In the genomic region with DNA sequence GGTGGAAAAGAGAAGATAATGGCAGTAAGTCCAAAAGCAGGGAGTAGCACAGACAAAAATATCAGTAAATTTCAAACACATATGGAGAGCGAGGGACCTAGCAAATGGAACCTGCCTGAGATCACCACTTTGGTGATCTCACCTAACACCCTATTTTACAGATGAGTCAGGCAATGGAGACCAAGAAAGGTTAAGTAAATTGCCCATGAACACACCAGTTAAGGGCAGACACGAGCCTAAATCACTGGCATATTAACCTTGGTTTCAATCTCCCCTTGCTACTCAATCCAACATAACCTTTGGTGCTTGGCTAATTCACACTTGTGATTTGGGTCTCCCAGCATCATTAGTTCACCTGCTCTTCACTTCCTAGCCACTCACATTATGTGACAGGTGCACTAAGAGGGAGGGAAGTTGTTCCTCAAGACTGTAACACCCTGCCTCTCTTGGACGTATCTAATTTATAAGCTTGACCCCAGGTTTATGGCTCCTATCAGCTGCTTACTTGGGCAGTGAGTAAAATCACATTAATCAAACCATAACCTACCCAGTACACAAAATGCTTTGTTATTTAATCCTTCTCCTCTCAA, we compare ENCODE assay signal across 16 cellular contexts. TPM values are rescaled to one million over a fixed set of nuclear protein-coding genes. Genes with fewer than 3 reads are reported as not detected.
DNase-seq lines count a peak whose midpoint lies in the region; TF ChIP-seq lines count a peak whose summit lies in the region.
"Had no signal": no experiment of that assay in that cellular context is flagged by ENCODE, and none has a peak within 500 bp of the region (broad histone marks: within the 10 kb centered on the region; RNA-seq: fewer than 3 reads in every experiment).

No MANE protein-coding gene starts in this region.

- H3K36me3 ChIP-seq in GM23248 (ENCODE audit: low read depth) (no peaks in the 10 kb centered on the region), smooth muscle cell (ENCODE audit: low read depth) (no peaks in the 10 kb centered on the region)

- H3K4me3 ChIP-seq in GM23248, result no peak overlapping the region
- H3K4me3 ChIP-seq in smooth muscle cell, result no peak overlapping the region

- peaks cover 27% of the 10 kb centered on the region for H3K36me3 Mint-ChIP-seq in activated T-helper 2 cell treated with anti-CD3 and anti-CD28 coated beads, Interferon-gamma antibody, Interleukin-2, Interleukin-4, amounts not matched to agents 10 μg/mL and 5 μg/mL and 100 μg/mL, durations not matched to agents 14 hours and 24 hours and 36 hours (ENCODE audit: low read depth)
- H3K36me3 Mint-ChIP-seq in T-helper 2 cell treated with Interferon-gamma antibody and Interleukin-4, amounts not matched to agents 5 μg/mL and 100 μg/mL, for 36 hours (ENCODE audit: low read depth), result peaks cover 10% of the 10 kb centered on the region
- H3K36me3 Mint-ChIP-seq: CD4-positive, CD25-positive, alpha-beta regulatory T cell had no signal

- in situ Hi-C loops in GM23248 (cut with MboI), result no loop called here

- H3K4me1 ChIP-seq in GM23248 (ENCODE audit: insufficient read depth) (peaks cover 22% of the 10 kb centered on the region), smooth muscle cell (ENCODE audit: low read depth) (peaks cover 4% of the 10 kb centered on the region)

- H3K79me2 ChIP-seq in GM23248 (ENCODE audit: insufficient read depth), result peaks cover 100% of the 10 kb centered on the region
- peaks cover 100% of the 10 kb centered on the region for H3K79me2 ChIP-seq in smooth muscle cell (ENCODE audit: low read depth)

- H2AFZ ChIP-seq in GM23248, result no peak overlapping the region
- H2AFZ ChIP-seq in smooth muscle cell (ENCODE audit: low read depth), result no peak overlapping the region

- no peak overlapping the region for H3K27ac Mint-ChIP-seq in activated T-helper 2 cell treated with anti-CD3 and anti-CD28 coated beads, Interferon-gamma antibody, Interleukin-2, Interleukin-4, amounts not matched to agents 10 μg/mL and 5 μg/mL and 100 μg/mL, durations not matched to agents 14 hours and 24 hours and 36 hours
- H3K27ac Mint-ChIP-seq in T-helper 2 cell treated with Interferon-gamma antibody and Interleukin-4, amounts not matched to agents 5 μg/mL and 100 μg/mL, for 36 hours, result no peak overlapping the region
- H3K27ac Mint-ChIP-seq: CD4-positive, CD25-positive, alpha-beta regulatory T cell had no signal

- H4K20me1 ChIP-seq in GM23248 (ENCODE audit: insufficient read depth) (no peaks in the 10 kb centered on the region), smooth muscle cell (ENCODE audit: low read depth) (peaks cover 100% of the 10 kb centered on the region)

- H3K4me3 Mint-ChIP-seq in activated T-helper 2 cell treated with anti-CD3 and anti-CD28 coated beads, Interferon-gamma antibody, Interleukin-2, Interleukin-4, amounts not matched to agents 10 μg/mL and 5 μg/mL and 100 μg/mL, durations not matched to agents 14 hours and 24 hours and 36 hours (ENCODE audit: low read depth), result no peak overlapping the region
- no peak overlapping the region for H3K4me3 Mint-ChIP-seq in T-helper 2 cell treated with Interferon-gamma antibody and Interleukin-4, amounts not matched to agents 5 μg/mL and 100 μg/mL, for 36 hours
- H3K4me3 Mint-ChIP-seq: CD4-positive, CD25-positive, alpha-beta regulatory T cell had no signal

- peaks cover 16% of the 10 kb centered on the region for H3F3A ChIP-seq in GM23248 (ENCODE audit: insufficient read depth)
- H3F3A ChIP-seq in smooth muscle cell (ENCODE audit: low read depth), result peaks cover 10% of the 10 kb centered on the region

- TF ChIP-seq CTCF in VCaP (conservative IDR thresholded peaks at IDR 0.05) (no peak), smooth muscle cell (IDR thresholded peaks at IDR 0.05; ENCODE audit: borderline replicate concordance, insufficient read depth, poor library complexity, severe bottlenecking) (no peak)

- H3K27me3 ChIP-seq in GM23248 (replicated peaks; ENCODE audit: insufficient read depth) (no peaks in the 10 kb centered on the region), smooth muscle cell (ENCODE audit: low read depth) (no peaks in the 10 kb centered on the region)

- DNase-seq in GM23248 (no peak), glomerular visceral epithelial cell (ENCODE audit: extremely low spot score) (peak; percentile 32), smooth muscle cell (lab: John Stamatoyannopoulos, UW; ENCODE audit: unreplicated experiment) (no peak), NCI-H1048 (lab: John Stamatoyannopoulos, UW) (no peak)
- DNase-seq in activated T-helper 2 cell treated with anti-CD3 and anti-CD28 coated beads, Interferon-gamma antibody, Interleukin-2, Interleukin-4, amounts not matched to agents 10 μg/mL and 5 μg/mL and 100 μg/mL, durations not matched to agents 14 hours and 24 hours and 36 hours (ENCODE audit: low spot score), result no peak
- DNase-seq in T-helper 2 cell treated with Interferon-gamma antibody and Interleukin-4, amounts not matched to agents 5 μg/mL and 100 μg/mL, for 36 hours (ENCODE audit: low spot score), result no peak
- DNase-seq: ACHN; CD4-positive, CD25-positive, alpha-beta regulatory T cell; DMS53; NCI-H1105; NCI-H187; NCI-H446; NCI-H774; SHP77 had no signal

- H3K9me2 ChIP-seq in GM23248 (ENCODE audit: insufficient read depth), result no peaks in the 10 kb centered on the region

- H3K4me1 Mint-ChIP-seq in activated T-helper 2 cell treated with anti-CD3 and anti-CD28 coated beads, Interferon-gamma antibody, Interleukin-2, Interleukin-4, amounts not matched to agents 10 μg/mL and 5 μg/mL and 100 μg/mL, durations not matched to agents 14 hours and 24 hours and 36 hours (ENCODE audit: low read depth), result peaks cover 22% of the 10 kb centered on the region
- H3K4me1 Mint-ChIP-seq in T-helper 2 cell treated with Interferon-gamma antibody and Interleukin-4, amounts not matched to agents 5 μg/mL and 100 μg/mL, for 36 hours (ENCODE audit: low read depth), result peaks cover 15% of the 10 kb centered on the region
- H3K4me1 Mint-ChIP-seq: CD4-positive, CD25-positive, alpha-beta regulatory T cell had no signal

- H3K9me3 ChIP-seq in GM23248 (ENCODE audit: low read depth) (no peaks in the 10 kb centered on the region), smooth muscle cell (replicated peaks; ENCODE audit: low read depth) (no peaks in the 10 kb centered on the region)

- intact Hi-C loops in activated T-helper 2 cell treated with anti-CD3 and anti-CD28 coated beads, Interferon-gamma antibody, Interleukin-2, Interleukin-4, amounts not matched to agents 10 μg/mL and 5 μg/mL and 100 μg/mL, durations not matched to agents 14 hours and 24 hours and 36 hours (cut with micrococcal nuclease), result loop anchor here (1.0 kb wide), 1 partner anchor 20 kb away; no protein-coding TSS in a partner anchor

- WGBS in GM23248 (ENCODE audit: low coverage in 1 of 2, low lambda C conversion rate in 2 of 2, missing lambda C conversion rate in 2 of 2), 2 experiments, result 95% methylated on average over 3 of the region's 3 CpGs
- 78% methylated on average over 3 of the region's 3 CpGs for WGBS in smooth muscle cell (ENCODE audit: low lambda C conversion rate)

- peaks cover 16% of the 10 kb centered on the region for H3K27me3 Mint-ChIP-seq in activated T-helper 2 cell treated with anti-CD3 and anti-CD28 coated beads, Interferon-gamma antibody, Interleukin-2, Interleukin-4, amounts not matched to agents 10 μg/mL and 5 μg/mL and 100 μg/mL, durations not matched to agents 14 hours and 24 hours and 36 hours (ENCODE audit: low read depth)
- H3K27me3 Mint-ChIP-seq in T-helper 2 cell treated with Interferon-gamma antibody and Interleukin-4, amounts not matched to agents 5 μg/mL and 100 μg/mL, for 36 hours (ENCODE audit: low read depth), result peaks cover 15% of the 10 kb centered on the region

- peak overlapping the region; percentile 90 for H3K27ac ChIP-seq in GM23248
- H3K27ac ChIP-seq in VCaP, result peak overlapping the region; percentile 57
- H3K27ac ChIP-seq in smooth muscle cell (ENCODE audit: low read depth), result peak overlapping the region; percentile 83
- H3K27ac ChIP-seq: KMS-11 had no signal

- H3K9ac ChIP-seq in GM23248, result peak overlapping the region; percentile 65
- H3K9ac ChIP-seq in smooth muscle cell (ENCODE audit: low read depth), result peak overlapping the region; percentile 48
- H3K9ac ChIP-seq: KMS-11 had no signal

- H3K4me2 ChIP-seq in GM23248 (ENCODE audit: unreplicated experiment), result peak overlapping the region; percentile 20
- H3K4me2 ChIP-seq in smooth muscle cell, result no peak overlapping the region
- H3K4me2 ChIP-seq: KMS-11 had no signal

- peaks cover 8% of the 10 kb centered on the region for H3K9me3 Mint-ChIP-seq in activated T-helper 2 cell treated with anti-CD3 and anti-CD28 coated beads, Interferon-gamma antibody, Interleukin-2, Interleukin-4, amounts not matched to agents 10 μg/mL and 5 μg/mL and 100 μg/mL, durations not matched to agents 14 hours and 24 hours and 36 hours
- no peaks in the 10 kb centered on the region for H3K9me3 Mint-ChIP-seq in T-helper 2 cell treated with Interferon-gamma antibody and Interleukin-4, amounts not matched to agents 5 μg/mL and 100 μg/mL, for 36 hours

RNA-seq across cellular contexts. Expression of a gene that starts 11.5 kb away (rescaled TPM):
- 8.5 and 9.1 TPM in 2 replicates for total RNA-seq in GM23248 (2014; rRNA removed; shearing (Covaris generic))
- polyA plus RNA-seq in GM23248 (2016; fragmentation: Nextera tagmentation; extraction: Ambion mirVana), result 0.55 and 0.71 TPM in 2 replicates
- total RNA-seq in smooth muscle cell, result 18.5 and 20.0 TPM in 2 replicates
- 1.5 and 2.2 TPM in 2 replicates for polyA plus RNA-seq in smooth muscle cell
- total RNA-seq in activated T-helper 2 cell treated with anti-CD3 and anti-CD28 coated beads, Interferon-gamma antibody, Interleukin-2, Interleukin-4, amounts not matched to agents 10 μg/mL and 5 μg/mL and 100 μg/mL, durations not matched to agents 14 hours and 24 hours and 36 hours, result 12.6 and 13.0 TPM in 2 replicates
- total RNA-seq: CD4-positive, CD25-positive, alpha-beta regulatory T cell had no signal
- polyA plus RNA-seq: CD4-positive, CD25-positive, alpha-beta regulatory T cell had no signal
